29 cellular contexts compared by ENCODE assay signal in genomic region chr14:29320261-29320660, GRCh38.
DNase-seq lines count a peak whose midpoint lies in the region; ATAC-seq and TF ChIP-seq lines count a peak whose summit lies in the region.
"Had no signal": no experiment of that assay in that cellular context is flagged by ENCODE, and none has a peak within 500 bp of the region (broad histone marks: within the 10 kb centered on the region; RNA-seq: fewer than 3 reads in every experiment).

No MANE protein-coding gene starts in this region.

- no peak for TF ChIP-seq POLR2A in body of pancreas (IDR thresholded peaks at IDR 0.05)

- H2AFZ ChIP-seq in hepatocyte, result no peak overlapping the region
- H2AFZ ChIP-seq: PC-9 had no signal

- no peak overlapping the region for H3K4me2 ChIP-seq in hepatocyte
- H3K4me2 ChIP-seq: KMS-11, PC-9 had no signal

- H4K20me1 ChIP-seq in hepatocyte (ENCODE audit: insufficient read depth, poor library complexity, severe bottlenecking), result no peaks in the 10 kb centered on the region

- no peaks in the 10 kb centered on the region for H3K79me2 ChIP-seq in hepatocyte

- no peaks in the 10 kb centered on the region for H3K4me1 ChIP-seq in hepatocyte (ENCODE audit: insufficient read depth)
- H3K4me1 ChIP-seq in body of pancreas, result no peaks in the 10 kb centered on the region
- H3K4me1 ChIP-seq: adrenal gland, heart right ventricle, left ventricle myocardium inferior, right atrium auricular region, spleen, testis, vagina had no signal

- H3K4me3 ChIP-seq in hepatocyte (no peak overlapping the region), body of pancreas (no peak overlapping the region)
- H3K4me3 ChIP-seq: adrenal gland, heart right ventricle, left ventricle myocardium inferior, PC-9, right atrium auricular region, spleen, testis, vagina had no signal

- H3K36me3 ChIP-seq in hepatocyte (replicated peaks; ENCODE audit: insufficient read depth, low read depth) (no peaks in the 10 kb centered on the region), body of pancreas (replicated peaks in 1 of 2; ENCODE audit: insufficient read depth in 1 of 2, low read depth in 2 of 2) (no peaks in the 10 kb centered on the region)
- H3K36me3 ChIP-seq: adrenal gland, heart right ventricle, left ventricle myocardium inferior, right atrium auricular region, spleen, vagina had no signal

- no peaks in the 10 kb centered on the region for H3K27me3 ChIP-seq in hepatocyte
- no peaks in the 10 kb centered on the region for H3K27me3 ChIP-seq in body of pancreas
- H3K27me3 ChIP-seq: adrenal gland, heart right ventricle, right atrium auricular region, spleen, testis, vagina had no signal

- intact Hi-C loops in body of pancreas (cut with DNase I), result no loop called here

- WGBS in hepatocyte (ENCODE audit: low lambda C conversion rate, missing lambda C conversion rate), result 83% methylated on average over 1 of the region's 1 CpG
- 79 to 93% methylated on average over 1 of the region's 1 CpG for WGBS in body of pancreas, 2 donors

- DNase-seq in HS-27A (ENCODE audit: low read depth) (peak; percentile 87), amniotic epithelial cell (ENCODE audit: low read depth) (peak; percentile 15), hepatocyte (ENCODE audit: low spot score) (peak; percentile 34), body of pancreas (no peak), GOT3 (lab: John Stamatoyannopoulos, UW) (no peak)
- no peak for DNase-seq in stimulated activated CD4-positive, alpha-beta T cell treated with anti-CD3 and anti-CD28 coated beads, Interleukin-15, amount 100 ng/mL, for 24 hours
- DNase-seq: activated CD4-positive, alpha-beta T cell treated with anti-CD3 and anti-CD28 coated beads for 4 hours; activated naive CD4-positive, alpha-beta T cell; activated T-cell treated with anti-CD3 and anti-CD28 coated beads, Interleukin-2, amount 50 U/mL, for 4 hours; adrenal gland; CD4-positive, CD25-positive, alpha-beta regulatory T cell; heart right ventricle; left ventricle myocardium inferior; midbrain; MV-4-11; naive thymus-derived CD8-positive, alpha-beta T cell; NCI-H1694 treated with DMSO at 0.1 percent for 48 hours; NCI-H2171 treated with DMSO at 0.1 percent for 48 hours; NCI-H524 treated with DMSO at 0.1 percent for 48 hours; NK-92 treated with Interleukin-12 subunit alpha and Interleukin-12 subunit beta, amount 100 ng/mL, for 24 hours; PC-9; spleen; stimulated activated CD4-positive, alpha-beta T cell treated with anti-CD3 and anti-CD28 coated beads, Interleukin-4, amount 100 ng/mL, for 1 hour; testis had no signal

- H3K27ac ChIP-seq in hepatocyte (peak overlapping the region; percentile 42), body of pancreas (no peak overlapping the region)
- H3K27ac ChIP-seq: adrenal gland, heart right ventricle, KMS-11, left ventricle myocardium inferior, PC-9, right atrium auricular region, spleen, testis, vagina had no signal

- H3K9me2 ChIP-seq in hepatocyte (replicated peaks; ENCODE audit: insufficient read depth), result no peaks in the 10 kb centered on the region

- TF ChIP-seq CTCF in hepatocyte (IDR thresholded peaks at IDR 0.05; ENCODE audit: poor library complexity) (no peak), body of pancreas (IDR thresholded peaks at IDR 0.05) (no peak)

- H3K9me3 ChIP-seq in hepatocyte (ENCODE audit: low read depth) (no peaks in the 10 kb centered on the region), body of pancreas (no peaks in the 10 kb centered on the region)
- H3K9me3 ChIP-seq: adrenal gland, right atrium auricular region, testis, vagina had no signal

- ATAC-seq in body of pancreas (no peak), HG03159 (IDR thresholded peaks at IDR 0.05; ENCODE audit: unreplicated experiment) (no peak)
- ATAC-seq: activated T-cell treated with anti-CD3 and anti-CD28 coated beads, Interleukin-2, amount 50 U/mL, for 4 hours; heart right ventricle; naive thymus-derived CD8-positive, alpha-beta T cell; stimulated activated memory B cell treated with anti-CD40 and anti-IgM and Interleukin-4, amounts not matched to agents 10 μg/mL and 1 μg/mL and 100 μg/mL, for 72 hours had no signal

Comparison
In these comparisons a context has a peak if more than half of its experiments do, and no peak if none do; other contexts are left out.
1. DNase-seq: peak in HS-27A (single experiment), amniotic epithelial cell (single experiment) and hepatocyte (single experiment); none in stimulated activated CD4-positive, alpha-beta T cell treated with anti-CD3 and anti-CD28 coated beads, Interleukin-15, amount 100 ng/mL, for 24 hours (single experiment), body of pancreas (0 of 4) and GOT3 (single experiment).